In genomic region chr1:1305300-1306069, GRCh38 we compare ENCODE assay signal across 1 cellular context.
A peak's percentile ranks its signal among the peaks of the same experiment; 100 is the strongest.
TF ChIP-seq lines count a peak whose summit lies in the region.

No MANE protein-coding gene starts in this region.

TF ChIP-seq in HEK293, 187 proteins besides CTCF, POLR2A, EP300 and RAD21 (continued from another document):
- peak; percentile 82 for TF ChIP-seq ZBTB10 (tag by site-specific recombination; IDR thresholded peaks at IDR 0.05)
- TF ChIP-seq, protein P1, sequence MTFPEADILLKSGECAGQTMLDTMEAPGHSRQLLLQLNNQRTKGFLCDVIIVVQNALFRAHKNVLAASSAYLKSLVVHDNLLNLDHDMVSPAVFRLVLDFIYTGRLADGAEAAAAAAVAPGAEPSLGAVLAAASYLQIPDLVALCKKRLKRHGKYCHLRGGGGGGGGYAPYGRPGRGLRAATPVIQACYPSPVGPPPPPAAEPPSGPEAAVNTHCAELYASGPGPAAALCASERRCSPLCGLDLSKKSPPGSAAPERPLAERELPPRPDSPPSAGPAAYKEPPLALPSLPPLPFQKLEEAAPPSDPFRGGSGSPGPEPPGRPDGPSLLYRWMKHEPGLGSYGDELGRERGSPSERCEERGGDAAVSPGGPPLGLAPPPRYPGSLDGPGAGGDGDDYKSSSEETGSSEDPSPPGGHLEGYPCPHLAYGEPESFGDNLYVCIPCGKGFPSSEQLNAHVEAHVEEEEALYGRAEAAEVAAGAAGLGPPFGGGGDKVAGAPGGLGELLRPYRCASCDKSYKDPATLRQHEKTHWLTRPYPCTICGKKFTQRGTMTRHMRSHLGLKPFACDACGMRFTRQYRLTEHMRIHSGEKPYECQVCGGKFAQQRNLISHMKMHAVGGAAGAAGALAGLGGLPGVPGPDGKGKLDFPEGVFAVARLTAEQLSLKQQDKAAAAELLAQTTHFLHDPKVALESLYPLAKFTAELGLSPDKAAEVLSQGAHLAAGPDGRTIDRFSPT (tag by site-specific recombination; IDR thresholded peaks at IDR 0.05) = peak; percentile 58
- TF ChIP-seq ZNF658 (tag by site-specific recombination; IDR thresholded peaks at IDR 0.05) = no peak
- TF ChIP-seq GLIS2 (tag by site-specific recombination; IDR thresholded peaks at IDR 0.05) = peak; percentile 73
- no peak for TF ChIP-seq ZNF416 (tag by site-specific recombination; IDR thresholded peaks at IDR 0.05)
- TF ChIP-seq ZBTB8A (tag by site-specific recombination; IDR thresholded peaks at IDR 0.05) = peak; percentile 75
- 0 out of 2 replicates have a peak, but pooled peaks have one; percentile 11 for TF ChIP-seq BCL11A (tag by site-specific recombination; IDR thresholded peaks at IDR 0.05; ENCODE audit: low read depth)
- TF ChIP-seq KLF16 (tag by site-specific recombination; IDR thresholded peaks at IDR 0.05) = 0 out of 2 replicates have a peak, but pooled peaks have one; percentile 37
- TF ChIP-seq SP3 (tag by site-specific recombination; IDR thresholded peaks at IDR 0.05) = peak; percentile 55
- peak; percentile 76 for TF ChIP-seq SP2 (tag by site-specific recombination; IDR thresholded peaks at IDR 0.05)
- TF ChIP-seq, protein P2, sequence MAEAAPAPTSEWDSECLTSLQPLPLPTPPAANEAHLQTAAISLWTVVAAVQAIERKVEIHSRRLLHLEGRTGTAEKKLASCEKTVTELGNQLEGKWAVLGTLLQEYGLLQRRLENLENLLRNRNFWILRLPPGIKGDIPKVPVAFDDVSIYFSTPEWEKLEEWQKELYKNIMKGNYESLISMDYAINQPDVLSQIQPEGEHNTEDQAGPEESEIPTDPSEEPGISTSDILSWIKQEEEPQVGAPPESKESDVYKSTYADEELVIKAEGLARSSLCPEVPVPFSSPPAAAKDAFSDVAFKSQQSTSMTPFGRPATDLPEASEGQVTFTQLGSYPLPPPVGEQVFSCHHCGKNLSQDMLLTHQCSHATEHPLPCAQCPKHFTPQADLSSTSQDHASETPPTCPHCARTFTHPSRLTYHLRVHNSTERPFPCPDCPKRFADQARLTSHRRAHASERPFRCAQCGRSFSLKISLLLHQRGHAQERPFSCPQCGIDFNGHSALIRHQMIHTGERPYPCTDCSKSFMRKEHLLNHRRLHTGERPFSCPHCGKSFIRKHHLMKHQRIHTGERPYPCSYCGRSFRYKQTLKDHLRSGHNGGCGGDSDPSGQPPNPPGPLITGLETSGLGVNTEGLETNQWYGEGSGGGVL (tag by site-specific recombination; IDR thresholded peaks at IDR 0.05) = peak; percentile 82
- peak; percentile 97 for TF ChIP-seq PATZ1 (tag by site-specific recombination; IDR thresholded peaks at IDR 0.05)
- TF ChIP-seq OSR2 (tag by site-specific recombination; IDR thresholded peaks at IDR 0.05) = no peak
- 0 out of 2 replicates have a peak, but pooled peaks have one; percentile 9 for TF ChIP-seq KLF9 (tag by site-specific recombination; IDR thresholded peaks at IDR 0.05; ENCODE audit: low read depth)
- TF ChIP-seq, protein P3, sequence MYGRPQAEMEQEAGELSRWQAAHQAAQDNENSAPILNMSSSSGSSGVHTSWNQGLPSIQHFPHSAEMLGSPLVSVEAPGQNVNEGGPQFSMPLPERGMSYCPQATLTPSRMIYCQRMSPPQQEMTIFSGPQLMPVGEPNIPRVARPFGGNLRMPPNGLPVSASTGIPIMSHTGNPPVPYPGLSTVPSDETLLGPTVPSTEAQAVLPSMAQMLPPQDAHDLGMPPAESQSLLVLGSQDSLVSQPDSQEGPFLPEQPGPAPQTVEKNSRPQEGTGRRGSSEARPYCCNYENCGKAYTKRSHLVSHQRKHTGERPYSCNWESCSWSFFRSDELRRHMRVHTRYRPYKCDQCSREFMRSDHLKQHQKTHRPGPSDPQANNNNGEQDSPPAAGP (tag by site-specific recombination; IDR thresholded peaks at IDR 0.05) = peak; percentile 83
- TF ChIP-seq ZNF341 (tag by site-specific recombination; IDR thresholded peaks at IDR 0.05; ENCODE audit: low read depth) = peak; percentile 25; the same call in 1 of the 2 replicates
- peak; percentile 77 for TF ChIP-seq KLF8 (tag by site-specific recombination; IDR thresholded peaks at IDR 0.05)
- peak; percentile 85 for TF ChIP-seq GLIS1 (tag by site-specific recombination; IDR thresholded peaks at IDR 0.05)
- TF ChIP-seq SP7 (tag by site-specific recombination; IDR thresholded peaks at IDR 0.05) = peak; percentile 38; the same call in 1 of the 2 replicates
